Comparison of ENCODE assay signal across 8 cellular contexts in genomic region chr7:112411186-112411795, GRCh38. TPM values are rescaled to one million over a fixed set of nuclear protein-coding genes. Genes with fewer than 3 reads are reported as not detected.
DNase-seq lines count a peak whose midpoint lies in the region; ATAC-seq, FAIRE-seq and TF ChIP-seq lines count a peak whose summit lies in the region.

No MANE protein-coding gene starts in this region.

- ATAC-seq in HG02623 (IDR thresholded peaks at IDR 0.05; ENCODE audit: unreplicated experiment), result no peak
- no peak for ATAC-seq in HG02973 (IDR thresholded peaks at IDR 0.05; ENCODE audit: unreplicated experiment)

- H3K4me2 ChIP-seq in KMS-11 (no peak overlapping the region), keratinocyte (ENCODE audit: control insufficient read depth, extremely low read depth, insufficient read depth, low read depth, low read length) (no peak overlapping the region)

- intact Hi-C loops in uterus (cut with DNase I; ENCODE audit: low total_unique reads), result no loop called here

- H3K4me1 ChIP-seq in KMS-11 (ENCODE audit: low read depth, poor library complexity, severe bottlenecking) (no peaks in the 10 kb centered on the region), adipocyte (ENCODE audit: control insufficient read depth, insufficient read depth, low read length) (peaks cover 22% of the 10 kb centered on the region), keratinocyte (ENCODE audit: control insufficient read depth, extremely low read depth, insufficient read depth, low read length) (no peaks in the 10 kb centered on the region), uterus (no peaks in the 10 kb centered on the region)

- DNase-seq in AG10803 (ENCODE audit: low read depth) (peak; percentile 46), adipocyte (ENCODE audit: low read depth) (peak; percentile 70), keratinocyte (ENCODE audit: low read depth, low spot score) (no peak), uterus (no peak)
- no peak for DNase-seq in activated CD8-positive, alpha-beta memory T cell treated with anti-CD3 and anti-CD28 coated beads, Interleukin-2, amount 50 U/mL, for 48 hours

- FAIRE-seq in keratinocyte (lab: Jason Lieb, UNC), result peak; percentile 43

- dilution Hi-C loops in keratinocyte (cut with MboI; ENCODE audit: extremely low pct_ligation_motif_present, low sequenced_read_pairs), result no loop called here

- no peak for TF ChIP-seq POLR2A in uterus (IDR thresholded peaks at IDR 0.05)

- H2AFZ ChIP-seq in KMS-11 (ENCODE audit: low read depth) (no peak overlapping the region), keratinocyte (ENCODE audit: control insufficient read depth, low read length) (no peak overlapping the region)

- H3K4me3 ChIP-seq in AG10803 (ENCODE audit: low read length) (no peak overlapping the region), KMS-11 (IDR thresholded peaks at IDR 0.05; ENCODE audit: insufficient read depth, low read depth, low read length) (no peak overlapping the region), adipocyte (ENCODE audit: low read length) (no peak overlapping the region), keratinocyte (ENCODE audit: control insufficient read depth in 2 of 3, extremely low read depth in 1 of 3, insufficient read depth in 2 of 3, low read depth in 1 of 3, low read length in 3 of 3) (no peak overlapping the region), uterus (no peak overlapping the region)

- H4K20me1 ChIP-seq in KMS-11 (ENCODE audit: insufficient read depth) (no peaks in the 10 kb centered on the region), keratinocyte (ENCODE audit: control insufficient read depth, extremely low read depth, insufficient read depth, low read length) (no peaks in the 10 kb centered on the region)

- no peak overlapping the region for H3K9ac ChIP-seq in KMS-11
- H3K9ac ChIP-seq in adipocyte (ENCODE audit: low read length), result no peak overlapping the region
- no peak overlapping the region for H3K9ac ChIP-seq in keratinocyte (ENCODE audit: control insufficient read depth, extremely low read depth, insufficient read depth, low read length)

- H3K27ac ChIP-seq in KMS-11 (no peak overlapping the region), keratinocyte (ENCODE audit: control insufficient read depth, insufficient read depth, low read length) (no peak overlapping the region), uterus (no peak overlapping the region)

- H3K9me1 ChIP-seq in keratinocyte (ENCODE audit: control insufficient read depth, extremely low read depth, insufficient read depth, low read length), result no peaks in the 10 kb centered on the region

- H3K36me3 ChIP-seq in KMS-11 (ENCODE audit: insufficient read depth) (no peaks in the 10 kb centered on the region), adipocyte (ENCODE audit: control insufficient read depth, insufficient read depth, low read length, severe bottlenecking) (no peaks in the 10 kb centered on the region), keratinocyte (ENCODE audit: control insufficient read depth in 2 of 2, extremely low read depth in 1 of 2, insufficient read depth in 2 of 2, low read length in 2 of 2) (no peaks in the 10 kb centered on the region), uterus (no peaks in the 10 kb centered on the region)

- TF ChIP-seq CTCF in AG10803 (conservative IDR thresholded peaks at IDR 0.05; ENCODE audit: low read length), result peak; percentile 71
- TF ChIP-seq CTCF in KMS-11 (conservative IDR thresholded peaks at IDR 0.05; ENCODE audit: low read depth, low read length), result peak; percentile 47; the same call in 1 of the 2 replicates
- peak; percentile 64 to 84 (median 71) for TF ChIP-seq CTCF in keratinocyte (optimal IDR thresholded peaks at IDR 0.05 in 1 of 3, IDR thresholded peaks at IDR 0.05 in 1 of 3, conservative IDR thresholded peaks at IDR 0.05 in 1 of 3; ENCODE audit: extremely low read depth in 1 of 3, insufficient read depth in 2 of 3, low read length in 3 of 3)
- TF ChIP-seq CTCF in uterus (IDR thresholded peaks at IDR 0.05), result peak; percentile 37 to 55 (median 42)

- H3K9me3 ChIP-seq in adipocyte (ENCODE audit: control insufficient read depth, low read length) (no peaks in the 10 kb centered on the region), keratinocyte (ENCODE audit: control insufficient read depth, low read depth, low read length) (no peaks in the 10 kb centered on the region), uterus (no peaks in the 10 kb centered on the region)

- H3K79me2 ChIP-seq in KMS-11 (ENCODE audit: insufficient read depth, low read depth) (no peaks in the 10 kb centered on the region), keratinocyte (ENCODE audit: control insufficient read depth, insufficient read depth, low read length) (no peaks in the 10 kb centered on the region)

- H3K27me3 ChIP-seq in KMS-11 (ENCODE audit: insufficient read depth, low read depth) (no peaks in the 10 kb centered on the region), adipocyte (replicated peaks; ENCODE audit: control insufficient read depth, insufficient read depth, low read length) (no peaks in the 10 kb centered on the region), keratinocyte (ENCODE audit: control insufficient read depth, extremely low read depth, insufficient read depth, low read length) (peaks cover 6% of the 10 kb centered on the region), uterus (no peaks in the 10 kb centered on the region)

RNA-seq across cellular contexts. Expression of gene IFRD1, which starts 39.0 kb away (rescaled TPM):
- 21.0 to 38.3 TPM (median 28.6 TPM) in 3 replicates for polyA plus RNA-seq in keratinocyte
- 166 TPM for polyA plus RNA-seq in keratinocyte (2011; ENCODE audit: low read depth)
- 12.9 and 26.5 TPM in 2 replicates for polyA plus RNA-seq in keratinocyte (2011; cell fraction: cytosol; rRNA removed)
- 47.4 and 68.1 TPM in 2 replicates for polyA plus RNA-seq in keratinocyte (2011; cell fraction: nucleus; rRNA removed)
- polyA plus RNA-seq in keratinocyte (2012; ENCODE audit: low replicate concordance), result 16.4 and 93.2 TPM in 2 replicates
- 3.8 to 28.9 TPM (median 14.3 TPM) in 3 replicates for polyA minus RNA-seq in keratinocyte
- 8.1 TPM for polyA minus RNA-seq in keratinocyte (2011; cell fraction: cytosol; rRNA and poly(A)+ RNA removed)
- 36.2 and 46.7 TPM in 2 replicates for polyA minus RNA-seq in keratinocyte (2011; cell fraction: nucleus; rRNA and poly(A)+ RNA removed)
- total RNA-seq in uterus, result 10 to 100 TPM; 26.4 to 60.1 (median 36.3) TPM

Comparison
In these comparisons a context has a peak if more than half of its experiments do, and no peak if none do; other contexts are left out.
1. DNase-seq: peak in AG10803 (single experiment) and adipocyte (single experiment); none in keratinocyte (single experiment), uterus (0 of 2) and activated CD8-positive, alpha-beta memory T cell treated with anti-CD3 and anti-CD28 coated beads, Interleukin-2, amount 50 U/mL, for 48 hours (single experiment).
2. Peak in every context shown above with its lines, with median percentiles within 50 percentile points of each other: CTCF ChIP-seq.